Comparison of ENCODE assay signal across 8 cellular contexts in the genomic region with DNA sequence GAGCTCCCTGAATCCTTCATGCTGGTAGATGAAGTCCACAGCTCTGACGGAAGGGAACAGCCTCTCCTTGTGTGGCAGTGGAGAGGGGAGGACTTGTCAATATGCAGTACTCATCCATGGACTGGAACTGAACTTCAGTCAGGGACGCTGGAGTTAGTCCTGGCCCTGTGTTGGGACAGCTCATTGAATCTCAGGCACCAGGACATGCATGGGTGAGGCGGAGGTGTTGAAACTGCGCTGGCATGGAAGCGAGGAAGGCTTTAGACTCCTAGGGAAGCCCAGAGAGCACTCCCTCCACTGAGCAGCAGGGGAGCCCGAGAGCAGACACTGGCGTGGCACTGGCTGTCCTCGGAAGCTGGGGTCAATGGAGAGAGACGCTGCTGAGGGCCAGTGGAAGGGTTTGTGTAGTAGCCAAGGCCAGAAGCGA.
DNase-seq lines count a peak whose midpoint lies in the region; ATAC-seq and TF ChIP-seq lines count a peak whose summit lies in the region.

No MANE protein-coding gene starts in this region.

- POLR2A ChIA-PET in PC-9 (lab: Charles Lee; ENCODE audit: unreplicated experiment): interaction anchor here (0.5 kb wide), 1 partner anchor 1105 kb away, joined by 9 read pairs; no protein-coding TSS in a partner anchor

- no peaks in the 10 kb centered on the region for H4K20me1 ChIP-seq in PC-9 (ENCODE audit: insufficient read depth)

- H3K79me2 ChIP-seq in PC-9 (ENCODE audit: low read depth): no peaks in the 10 kb centered on the region

- no peaks in the 10 kb centered on the region for H3K9me3 ChIP-seq in lower lobe of right lung
- no peaks in the 10 kb centered on the region for H3K9me3 ChIP-seq in PC-9 (ENCODE audit: insufficient read depth, low read depth)
- H3K9me3 ChIP-seq in gastroesophageal sphincter: peaks cover 0 to 6% (median 0%) of the 10 kb centered on the region in 3 donors

- BruUV-seq in PC-9 (replicated peaks; lab: Mats Ljungman, UMichigan): no TSS peak

- ATAC-seq in lower lobe of right lung (peak; percentile 45 to 67), GM21723 (IDR thresholded peaks at IDR 0.05; ENCODE audit: unreplicated experiment) (no peak), gastroesophageal sphincter (no peak)
- no peak for ATAC-seq in stimulated activated naive B cell treated with anti-CD40 and anti-IgM and Interleukin-4, amounts not matched to agents 10 μg/mL and 1 μg/mL and 100 μg/mL, for 72 hours (replicated peaks)

- no peaks in the 10 kb centered on the region for H3K27me3 ChIP-seq in lower lobe of right lung (ENCODE audit: low read depth)
- no peaks in the 10 kb centered on the region for H3K27me3 ChIP-seq in PC-9 (ENCODE audit: insufficient read depth, low read depth)
- H3K27me3 ChIP-seq in gastroesophageal sphincter: peaks cover 3% of the 10 kb centered on the region

- no peaks in the 10 kb centered on the region for H3K36me3 ChIP-seq in lower lobe of right lung
- H3K36me3 ChIP-seq in PC-9 (ENCODE audit: low read depth): no peaks in the 10 kb centered on the region
- no peaks in the 10 kb centered on the region for H3K36me3 ChIP-seq in gastroesophageal sphincter

- H3K4me3 ChIP-seq in cardiac fibroblast (replicated peaks in 1 of 2; ENCODE audit: low read depth in 2 of 2, low read length in 2 of 2) (no peak overlapping the region), lower lobe of right lung (no peak overlapping the region), PC-9 (no peak overlapping the region), gastroesophageal sphincter (no peak overlapping the region)

- TF ChIP-seq POLR2A in gastroesophageal sphincter (IDR thresholded peaks at IDR 0.05): no peak

- no peaks in the 10 kb centered on the region for H3K9me2 ChIP-seq in PC-9 (ENCODE audit: insufficient read depth)

- 48% methylated on average over 7 of the region's 10 CpGs; no CpG with 5 or more reads in 1 of the 2 donors for WGBS in gastroesophageal sphincter (ENCODE audit: low coverage in 1 of 2), 2 donors

- TF ChIP-seq EP300 in gastroesophageal sphincter (IDR thresholded peaks at IDR 0.05): no peak

- no peak overlapping the region for H2AFZ ChIP-seq in PC-9

- no peak overlapping the region for H3K27ac ChIP-seq in lower lobe of right lung
- H3K27ac ChIP-seq in PC-9: no peak overlapping the region
- H3K27ac ChIP-seq in gastroesophageal sphincter: no peak overlapping the region

- TF ChIP-seq CTCF in CD14-positive monocyte (IDR thresholded peaks at IDR 0.05) (peak; percentile 50), cardiac fibroblast (IDR thresholded peaks at IDR 0.05; ENCODE audit: low read depth, low read length) (peak; percentile 54), lower lobe of right lung (IDR thresholded peaks at IDR 0.05) (peak; percentile 24), PC-9 (conservative IDR thresholded peaks at IDR 0.05) (no peak), gastroesophageal sphincter (IDR thresholded peaks at IDR 0.05) (no peak)

- H3K4me1 ChIP-seq in lower lobe of right lung (no peaks in the 10 kb centered on the region), PC-9 (replicated peaks; ENCODE audit: insufficient read depth) (peaks cover 20% of the 10 kb centered on the region), gastroesophageal sphincter (no peaks in the 10 kb centered on the region)

- no peak overlapping the region for H3K4me2 ChIP-seq in PC-9

- H3K9me3 Mint-ChIP-seq in CD14-positive monocyte: peaks cover 0 to 6% (median 2%) of the 10 kb centered on the region in 7 donors
- peaks cover 8 to 12% of the 10 kb centered on the region in 2 donors for H3K9me3 Mint-ChIP-seq in stimulated activated naive B cell treated with anti-CD40 and anti-IgM and Interleukin-4, amounts not matched to agents 10 μg/mL and 1 μg/mL and 100 μg/mL, for 72 hours

- peaks cover 0 to 3% (median 2%) of the 10 kb centered on the region in 3 donors for H3K27me3 Mint-ChIP-seq in CD14-positive monocyte (ENCODE audit: low read depth in 3 of 3)
- peaks cover 23 to 31% of the 10 kb centered on the region in 2 donors for H3K27me3 Mint-ChIP-seq in stimulated activated naive B cell treated with anti-CD40 and anti-IgM and Interleukin-4, amounts not matched to agents 10 μg/mL and 1 μg/mL and 100 μg/mL, for 72 hours

- CTCF ChIA-PET in PC-9 (lab: Charles Lee): no interaction called here

- no peaks in the 10 kb centered on the region for H3K36me3 Mint-ChIP-seq in CD14-positive monocyte
- no peaks in the 10 kb centered on the region for H3K36me3 Mint-ChIP-seq in stimulated activated naive B cell treated with anti-CD40 and anti-IgM and Interleukin-4, amounts not matched to agents 10 μg/mL and 1 μg/mL and 100 μg/mL, for 72 hours

- peaks cover 18% of the 10 kb centered on the region for H3K4me1 Mint-ChIP-seq in CD14-positive monocyte
- H3K4me1 Mint-ChIP-seq in stimulated activated naive B cell treated with anti-CD40 and anti-IgM and Interleukin-4, amounts not matched to agents 10 μg/mL and 1 μg/mL and 100 μg/mL, for 72 hours: peaks cover 6 to 9% of the 10 kb centered on the region in 2 donors

- H3K27ac Mint-ChIP-seq in CD14-positive monocyte: no peak overlapping the region
- no peak overlapping the region for H3K27ac Mint-ChIP-seq in stimulated activated naive B cell treated with anti-CD40 and anti-IgM and Interleukin-4, amounts not matched to agents 10 μg/mL and 1 μg/mL and 100 μg/mL, for 72 hours

- 0 out of 2 replicates have a peak, but pooled peaks cover 8% of the 10 kb centered on the region for H3F3A ChIP-seq in PC-9 (ENCODE audit: insufficient read depth, low read depth)

- no peak for DNase-seq in CD14-positive monocyte (ENCODE audit: low spot score)
- peak; percentile 26 for DNase-seq in HK-2 (ENCODE audit: unreplicated experiment)
- DNase-seq in cardiac fibroblast (ENCODE audit: low read depth in 2 of 2): no peak
- no peak for DNase-seq in lower lobe of right lung
- no peak for DNase-seq in PC-9
- DNase-seq in stimulated activated naive B cell treated with anti-CD40 and anti-IgM and Interleukin-4, amounts not matched to agents 10 μg/mL and 1 μg/mL and 100 μg/mL, for 72 hours: no peak

- H3K4me3 Mint-ChIP-seq in CD14-positive monocyte: peak overlapping the region in 1 of 2 donors; percentile 28
- H3K4me3 Mint-ChIP-seq in stimulated activated naive B cell treated with anti-CD40 and anti-IgM and Interleukin-4, amounts not matched to agents 10 μg/mL and 1 μg/mL and 100 μg/mL, for 72 hours: no peak overlapping the region

- intact Hi-C loops in CD14-positive monocyte (cut with micrococcal nuclease): no loop called here
- intact Hi-C loops in lower lobe of right lung (cut with DNase I): no loop called here
- intact Hi-C loops in PC-9 (cut with micrococcal nuclease; ENCODE audit: unreplicated experiment): no loop called here

Comparison
In these comparisons a context has a peak if more than half of its experiments do, and no peak if none do; other contexts are left out.
1. CTCF ChIP-seq: peak in CD14-positive monocyte (single experiment), cardiac fibroblast (single experiment) and lower lobe of right lung (single experiment); none in PC-9 (single experiment) and gastroesophageal sphincter (0 of 4).
2. ATAC-seq: peak in lower lobe of right lung (2 of 2); none in GM21723 (single experiment), gastroesophageal sphincter (single experiment) and stimulated activated naive B cell treated with anti-CD40 and anti-IgM and Interleukin-4, amounts not matched to agents 10 μg/mL and 1 μg/mL and 100 μg/mL, for 72 hours (0 of 2).